Comparison of ENCODE assay signal across 11 cellular contexts in the genomic region with DNA sequence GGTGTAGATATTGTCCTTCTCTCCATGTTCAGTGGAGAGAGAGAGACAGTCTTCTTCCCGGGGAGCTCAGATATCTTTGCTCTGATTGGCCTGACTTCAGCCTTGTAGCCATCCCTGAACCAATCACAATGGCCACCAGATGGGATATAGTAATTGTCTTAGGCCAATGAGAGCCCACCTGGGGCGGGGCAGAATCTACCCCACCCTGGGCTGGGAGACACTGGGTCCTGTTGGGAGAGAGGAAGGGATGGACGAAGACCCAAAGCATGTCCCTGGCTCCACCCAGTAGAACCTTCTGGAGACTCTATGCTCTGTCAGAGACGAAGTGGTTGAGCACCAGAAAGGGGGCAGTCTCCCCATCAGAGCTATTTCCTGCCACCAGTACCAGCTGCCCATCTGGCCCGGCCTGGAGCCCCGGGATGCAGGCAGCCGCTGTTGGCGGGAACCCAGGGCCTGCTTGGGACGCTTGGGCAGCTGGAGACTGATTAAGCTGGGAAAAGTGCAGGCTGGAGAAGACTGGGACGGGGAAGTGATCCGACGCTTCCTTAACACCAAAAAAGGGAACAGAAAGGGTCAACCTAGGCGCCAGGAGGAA. TPM values are rescaled to one million over a fixed set of nuclear protein-coding genes. Genes with fewer than 3 reads are reported as not detected.
DNase-seq lines count a peak whose midpoint lies in the region; ATAC-seq, FAIRE-seq and TF ChIP-seq lines count a peak whose summit lies in the region.
"Had no signal": no experiment of that assay in that cellular context is flagged by ENCODE, and none has a peak within 500 bp of the region (broad histone marks: within the 10 kb centered on the region; RNA-seq: fewer than 3 reads in every experiment).

No MANE protein-coding gene starts in this region.

- H3K4me3 ChIP-seq in pancreas = no peak overlapping the region
- H3K4me3 ChIP-seq: skin epidermis had no signal

- H3K9me3 Mint-ChIP-seq in stimulated activated naive B cell treated with anti-CD40 and anti-IgM and Interleukin-4, amounts not matched to agents 10 μg/mL and 1 μg/mL and 100 μg/mL, for 72 hours = peaks cover 0 to 10% of the 10 kb centered on the region in 2 donors

- ATAC-seq in Right ventricle myocardium superior (ENCODE audit: poor library complexity) (peak; percentile 13), pancreas (peak; percentile 77 to 86 (median 82)), GM18870 (IDR thresholded peaks at IDR 0.05; ENCODE audit: unreplicated experiment) (no peak), GM18873 (IDR thresholded peaks at IDR 0.05; ENCODE audit: low FRiP score, unreplicated experiment) (no peak)
- no peak for ATAC-seq in stimulated activated naive B cell treated with anti-CD40 and anti-IgM and Interleukin-4, amounts not matched to agents 10 μg/mL and 1 μg/mL and 100 μg/mL, for 72 hours (replicated peaks)

- peaks cover 21 to 55% of the 10 kb centered on the region in 2 donors for H3K27me3 Mint-ChIP-seq in stimulated activated naive B cell treated with anti-CD40 and anti-IgM and Interleukin-4, amounts not matched to agents 10 μg/mL and 1 μg/mL and 100 μg/mL, for 72 hours

- intact Hi-C loops in Right ventricle myocardium superior (cut with DNase I) = no loop called here
- intact Hi-C loops in pancreas (cut with DNase I) = no loop called here

- H3K9me3 ChIP-seq in pancreas = no peaks in the 10 kb centered on the region

- FAIRE-seq in RCC 7860 (lab: Jason Lieb, UNC) = peak; percentile 87
- FAIRE-seq in pancreas (lab: Jason Lieb, UNC) = no peak

- peaks cover 0 to 5% (median 0%) of the 10 kb centered on the region in 3 donors for H3K4me1 ChIP-seq in pancreas

- peaks cover 0 to 5% of the 10 kb centered on the region in 2 donors for H3K36me3 Mint-ChIP-seq in stimulated activated naive B cell treated with anti-CD40 and anti-IgM and Interleukin-4, amounts not matched to agents 10 μg/mL and 1 μg/mL and 100 μg/mL, for 72 hours

- TF ChIP-seq CTCF in pancreas (IDR thresholded peaks at IDR 0.05) = no peak

- H3K4me1 Mint-ChIP-seq in stimulated activated naive B cell treated with anti-CD40 and anti-IgM and Interleukin-4, amounts not matched to agents 10 μg/mL and 1 μg/mL and 100 μg/mL, for 72 hours = no peaks in the 10 kb centered on the region

- 34 to 40% methylated on average over 13 of the region's 13 CpGs for WGBS in pancreas, 2 donors

- H3K27ac ChIP-seq in pancreas = peak overlapping the region in 2 of 4 donors; percentile 10 to 27

- no peak overlapping the region for H3K27ac Mint-ChIP-seq in stimulated activated naive B cell treated with anti-CD40 and anti-IgM and Interleukin-4, amounts not matched to agents 10 μg/mL and 1 μg/mL and 100 μg/mL, for 72 hours

- no peak overlapping the region for H3K4me3 Mint-ChIP-seq in stimulated activated naive B cell treated with anti-CD40 and anti-IgM and Interleukin-4, amounts not matched to agents 10 μg/mL and 1 μg/mL and 100 μg/mL, for 72 hours

- H3K36me3 ChIP-seq in pancreas = no peaks in the 10 kb centered on the region

- DNase-seq in D341Med (ENCODE audit: low spot score) (peak; percentile 33), RCC 7860 (ENCODE audit: low spot score) (peak; percentile 86), Right ventricle myocardium superior (peak; percentile 57), pancreas (peak; percentile 57 to 93 (median 82)), NK-92 (lab: John Stamatoyannopoulos, UW; ENCODE audit: unreplicated experiment) (no peak)
- no peak for DNase-seq in stimulated activated naive B cell treated with anti-CD40 and anti-IgM and Interleukin-4, amounts not matched to agents 10 μg/mL and 1 μg/mL and 100 μg/mL, for 72 hours
- DNase-seq: activated CD8-positive, alpha-beta memory T cell treated with anti-CD3 and anti-CD28 coated beads for 24 hours; COR-L47 had no signal

- H3K27me3 ChIP-seq in pancreas = no peaks in the 10 kb centered on the region

RNA-seq across cellular contexts. Expression of a gene that starts 31.6 kb away (rescaled TPM):
- total RNA-seq in Right ventricle myocardium superior (69.9 TPM), pancreas (10 to 100 TPM; 17.2 to 28.8 (median 22.3) TPM)
- polyA plus RNA-seq in pancreas = 10 to 100 TPM; 28.7 to 44.0 TPM

Comparison
In these comparisons a context has a peak if more than half of its experiments do, and no peak if none do; other contexts are left out.
1. DNase-seq: peak in D341Med (single experiment), RCC 7860 (single experiment), Right ventricle myocardium superior (single experiment) and pancreas (6 of 6); none in stimulated activated naive B cell treated with anti-CD40 and anti-IgM and Interleukin-4, amounts not matched to agents 10 μg/mL and 1 μg/mL and 100 μg/mL, for 72 hours (single experiment) and NK-92 (single experiment).
2. ATAC-seq: peak in Right ventricle myocardium superior (single experiment) and pancreas (4 of 4); none in stimulated activated naive B cell treated with anti-CD40 and anti-IgM and Interleukin-4, amounts not matched to agents 10 μg/mL and 1 μg/mL and 100 μg/mL, for 72 hours (0 of 2), GM18870 (single experiment) and GM18873 (single experiment).